Comparison of ENCODE assay signal across 9 cellular contexts in the genomic region with DNA sequence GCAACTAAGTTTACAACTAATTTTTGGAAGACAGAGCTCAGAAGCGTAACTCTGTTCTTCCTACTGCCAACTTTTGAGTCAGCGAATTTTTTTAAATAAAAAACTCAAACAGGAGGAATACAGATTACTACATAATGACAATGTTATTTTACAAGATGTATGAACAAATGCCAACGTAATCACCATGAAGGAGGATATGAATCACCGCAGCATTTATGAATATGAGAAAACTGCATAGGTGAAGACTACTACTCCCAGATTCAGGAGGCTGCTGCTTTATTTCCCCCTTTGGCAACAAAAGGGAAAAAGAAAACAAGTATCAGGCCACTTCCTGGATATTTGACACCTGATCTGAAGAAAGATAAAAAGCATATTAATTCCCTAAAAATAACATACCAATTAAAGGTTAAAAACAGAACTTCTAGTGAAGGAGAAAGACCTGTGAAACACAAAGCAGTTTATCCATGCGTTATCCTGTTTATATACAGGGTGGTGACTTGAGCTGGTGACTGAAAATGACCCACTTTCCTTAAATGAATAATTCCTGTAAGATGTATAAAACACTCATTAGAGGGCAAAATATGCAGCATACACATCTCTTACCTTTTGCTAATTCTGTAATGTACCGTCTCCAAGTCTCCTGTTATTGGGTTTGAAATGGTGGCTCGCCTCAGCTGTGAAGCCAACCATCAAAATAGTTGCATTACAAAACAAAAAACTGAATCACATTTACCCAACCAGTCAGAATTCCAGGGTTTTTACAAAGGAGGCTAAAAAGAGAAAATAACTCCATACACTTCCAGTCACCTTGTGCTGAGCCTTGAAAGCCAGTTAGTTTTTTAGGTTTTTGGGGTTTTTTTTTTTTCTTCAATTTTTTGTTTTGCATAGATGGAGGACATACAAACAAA. TPM values are rescaled to one million over a fixed set of nuclear protein-coding genes. Genes with fewer than 3 reads are reported as not detected.
DNase-seq lines count a peak whose midpoint lies in the region; ATAC-seq and TF ChIP-seq lines count a peak whose summit lies in the region.
"Had no signal": no experiment of that assay in that cellular context is flagged by ENCODE, and none has a peak within 500 bp of the region (broad histone marks: within the 10 kb centered on the region; RNA-seq: fewer than 3 reads in every experiment).

No MANE protein-coding gene starts in this region.

- H3K4me1 Mint-ChIP-seq in progenitor cell of endocrine pancreas (ENCODE audit: low read depth) = peaks cover 8% of the 10 kb centered on the region

- H3K36me3 ChIP-seq in SJCRH30 = peaks cover 24% of the 10 kb centered on the region

- no peaks in the 10 kb centered on the region for H3K9me3 ChIP-seq in SJCRH30 (replicated peaks)

- no peaks in the 10 kb centered on the region for H3K27me3 Mint-ChIP-seq in progenitor cell of endocrine pancreas
- H3K27me3 Mint-ChIP-seq: activated CD4-positive, alpha-beta memory T cell treated with anti-CD3 and anti-CD28 coated beads, Interleukin-2, amount 10 ng/mL, durations not matched to agents 7 days and 5 days had no signal

- no peaks in the 10 kb centered on the region for H3K27me3 ChIP-seq in SJCRH30

- peak; percentile 91 for DNase-seq in EL
- DNase-seq in SJCRH30 = peak in 1 of 2 experiments; percentile 38
- DNase-seq in fibroblast of the aortic adventitia (ENCODE audit: low read depth) = peak; percentile 96
- no peak for DNase-seq in progenitor cell of endocrine pancreas (ENCODE audit: low spot score, unreplicated experiment)
- DNase-seq in SHP77 (lab: John Stamatoyannopoulos, UW) = no peak
- no peak for DNase-seq in NCI-H128 (lab: John Stamatoyannopoulos, UW; ENCODE audit: unreplicated experiment)
- no peak for DNase-seq in NCI-H526 treated with DMSO at 0.1 percent for 48 hours (lab: John Stamatoyannopoulos, UW)
- DNase-seq: activated CD4-positive, alpha-beta memory T cell treated with anti-CD3 and anti-CD28 coated beads, Interleukin-2, amount 10 ng/mL, durations not matched to agents 7 days and 5 days had no signal

- H3K4me1 ChIP-seq in SJCRH30 = peaks cover 16% of the 10 kb centered on the region

- H3K27ac ChIP-seq in SJCRH30 = peak overlapping the region; percentile 54

- peaks cover 11% of the 10 kb centered on the region for H3K36me3 Mint-ChIP-seq in progenitor cell of endocrine pancreas (ENCODE audit: insufficient read depth)

- no peak overlapping the region for H3K4me3 Mint-ChIP-seq in progenitor cell of endocrine pancreas (ENCODE audit: low read depth)
- H3K4me3 Mint-ChIP-seq: activated CD4-positive, alpha-beta memory T cell treated with anti-CD3 and anti-CD28 coated beads, Interleukin-2, amount 10 ng/mL, durations not matched to agents 7 days and 5 days had no signal

- peak overlapping the region; percentile 31 for H3K27ac Mint-ChIP-seq in progenitor cell of endocrine pancreas
- H3K27ac Mint-ChIP-seq: activated CD4-positive, alpha-beta memory T cell treated with anti-CD3 and anti-CD28 coated beads, Interleukin-2, amount 10 ng/mL, durations not matched to agents 7 days and 5 days had no signal

- no peak for TF ChIP-seq CTCF in fibroblast of the aortic adventitia (IDR thresholded peaks at IDR 0.05; ENCODE audit: insufficient read depth, low read length)
- TF ChIP-seq CTCF in progenitor cell of endocrine pancreas (IDR thresholded peaks at IDR 0.05; ENCODE audit: unreplicated experiment) = no peak

- ATAC-seq in HG03442 (IDR thresholded peaks at IDR 0.05; ENCODE audit: unreplicated experiment) = no peak

- H3K9me3 Mint-ChIP-seq in progenitor cell of endocrine pancreas (ENCODE audit: low read depth) = no peaks in the 10 kb centered on the region
- H3K9me3 Mint-ChIP-seq: activated CD4-positive, alpha-beta memory T cell treated with anti-CD3 and anti-CD28 coated beads, Interleukin-2, amount 10 ng/mL, durations not matched to agents 7 days and 5 days had no signal

- H3K4me3 ChIP-seq in SJCRH30 (no peak overlapping the region), fibroblast of the aortic adventitia (ENCODE audit: low read depth, low read length) (no peak overlapping the region)

RNA-seq across cellular contexts. Expression of a gene that starts 52.0 kb away (rescaled TPM):
- total RNA-seq in SJCRH30 (2014; rRNA removed; shearing (Covaris generic)) = 78.0 and 82.4 TPM in 2 replicates
- total RNA-seq in fibroblast of the aortic adventitia (ENCODE audit: low replicate concordance) = 159 and 170 TPM in 2 replicates
- total RNA-seq in progenitor cell of endocrine pancreas = 25.4 TPM in 2 replicates

Comparison
In these comparisons a context has a peak if more than half of its experiments do, and no peak if none do; other contexts are left out.
1. DNase-seq: peak in EL (single experiment) and fibroblast of the aortic adventitia (single experiment); none in progenitor cell of endocrine pancreas (single experiment), SHP77 (0 of 2), NCI-H128 (single experiment) and NCI-H526 treated with DMSO at 0.1 percent for 48 hours (single experiment).